In the genomic region with DNA sequence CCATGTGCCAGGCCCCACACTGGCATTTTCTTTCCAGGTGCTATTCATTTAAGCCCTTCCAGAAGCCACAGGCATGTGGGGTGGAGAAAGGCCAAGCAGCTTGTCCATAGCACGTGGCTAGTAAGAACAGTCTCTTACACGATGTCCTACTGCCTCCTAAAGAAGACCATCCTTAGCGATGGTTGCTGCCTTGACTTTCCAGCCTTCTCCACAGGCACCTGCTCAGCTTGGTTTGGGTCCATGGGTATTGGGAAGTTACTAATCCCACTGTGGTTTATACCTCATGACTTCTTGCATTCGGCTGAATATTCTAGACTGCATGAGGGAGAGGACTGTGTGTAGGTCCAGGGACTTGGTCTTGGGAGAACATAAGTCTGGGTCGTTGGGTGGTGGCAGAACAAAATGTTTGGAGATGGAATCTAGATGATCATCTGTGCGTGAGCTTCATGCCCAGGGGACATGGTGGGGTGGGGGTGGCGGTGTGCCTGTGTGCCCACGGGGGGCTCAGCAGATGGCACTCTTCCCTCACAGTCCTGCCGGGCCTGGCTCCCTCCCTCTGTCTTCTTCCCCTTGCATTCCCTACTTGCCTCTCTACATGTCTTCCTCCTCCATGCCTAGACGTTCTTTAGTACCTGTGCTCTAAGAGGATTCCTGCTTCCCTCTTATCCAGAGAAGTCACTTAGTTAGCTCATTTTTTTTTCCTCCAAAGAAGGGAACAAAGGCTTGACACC, we compare ENCODE assay signal across 10 cellular contexts. TPM values are rescaled to one million over a fixed set of nuclear protein-coding genes. Genes with fewer than 3 reads are reported as not detected.
DNase-seq lines count a peak whose midpoint lies in the region; ATAC-seq and TF ChIP-seq lines count a peak whose summit lies in the region.
"Had no signal": no experiment of that assay in that cellular context is flagged by ENCODE, and none has a peak within 500 bp of the region (broad histone marks: within the 10 kb centered on the region; RNA-seq: fewer than 3 reads in every experiment).

No MANE protein-coding gene starts in this region.

- no peaks in the 10 kb centered on the region for H3K36me3 ChIP-seq in IMR-90 (ENCODE audit: control insufficient read depth, insufficient read depth, low read length)

- H3K27ac ChIP-seq in IMR-90 (ENCODE audit: insufficient read depth, low read length) = no peak overlapping the region
- peak overlapping the region; percentile 54 for H3K27ac ChIP-seq in substantia nigra (ENCODE audit: low read depth, low read length, poor library complexity, severe bottlenecking)
- H3K27ac ChIP-seq: epithelial cell of prostate had no signal

- H2AK9ac ChIP-seq in IMR-90 (replicated peaks; ENCODE audit: low read depth, low read length, poor library complexity) = no peak overlapping the region

- H3K9me1 ChIP-seq in IMR-90 (ENCODE audit: insufficient read depth, low read length) = peaks cover 6% of the 10 kb centered on the region

- no peak overlapping the region for H2BK5ac ChIP-seq in IMR-90 (ENCODE audit: low read depth, low read length, poor library complexity, severe bottlenecking)

- no peak overlapping the region for H3K14ac ChIP-seq in IMR-90 (replicated peaks; ENCODE audit: low read depth, low read length)

- no peak overlapping the region for H3K4me3 ChIP-seq in IMR-90 (ENCODE audit: insufficient read depth, low read depth, low read length)

- no peak overlapping the region for H2BK20ac ChIP-seq in IMR-90 (ENCODE audit: low read depth, low read length)

- H2AFZ ChIP-seq in IMR-90 (replicated peaks; ENCODE audit: low read length, poor library complexity) = peak overlapping the region; percentile 49

- H3K9me3 ChIP-seq in IMR-90 (ENCODE audit: control insufficient read depth, insufficient read depth, low read length) = no peaks in the 10 kb centered on the region

- H4K5ac ChIP-seq in IMR-90 (ENCODE audit: low read depth, low read length) = no peak overlapping the region

- H3K27ac Mint-ChIP-seq in Calu3 (ENCODE audit: unreplicated experiment) = no peak overlapping the region
- H3K27ac Mint-ChIP-seq: IgD-negative memory B cell had no signal

- BruUV-seq in Calu3 (replicated peaks; lab: Mats Ljungman, UMichigan) (no TSS peak), IMR-90 (replicated peaks; lab: Mats Ljungman, UMichigan) (no TSS peak)

- H4K8ac ChIP-seq in IMR-90 (ENCODE audit: low read depth in 2 of 2, low read length in 2 of 2) = no peak overlapping the region

- no peak overlapping the region for H3K18ac ChIP-seq in IMR-90 (ENCODE audit: low read depth, low read length)

- TF ChIP-seq CTCF in Calu3 (IDR thresholded peaks at IDR 0.05; ENCODE audit: unreplicated experiment) (no peak), IMR-90 (conservative IDR thresholded peaks at IDR 0.05; ENCODE audit: low read depth, low read length) (no peak; the same call in 1 of the 2 replicates)

- peaks cover 23% of the 10 kb centered on the region for H3K27me3 Mint-ChIP-seq in Calu3 (ENCODE audit: unreplicated experiment)
- H3K27me3 Mint-ChIP-seq: IgD-negative memory B cell had no signal

- no peak overlapping the region for H4K91ac ChIP-seq in IMR-90 (ENCODE audit: insufficient read depth, low read depth, low read length)

- TF ChIP-seq RAD21 in IMR-90 (IDR thresholded peaks at IDR 0.05; ENCODE audit: low read length) = peak; percentile 41

- H3K9ac ChIP-seq in IMR-90 (ENCODE audit: low read depth, low read length) = no peak overlapping the region

- TF ChIP-seq POLR2A in IMR-90 (IDR thresholded peaks at IDR 0.05; ENCODE audit: low read depth, low read length) = no peak

- H2AK5ac ChIP-seq in IMR-90 (ENCODE audit: low read depth, low read length) = no peak overlapping the region; the same call in 1 of the 2 replicates

- H4K20me1 ChIP-seq in IMR-90 (ENCODE audit: insufficient read depth, low read length) = no peaks in the 10 kb centered on the region

- in situ Hi-C loops in IMR-90 (cut with MboI; ENCODE audit: low sequenced_read_pairs) = no loop called here

- no peak overlapping the region for H2BK120ac ChIP-seq in IMR-90 (ENCODE audit: low read depth, low read length)

- ATAC-seq in IMR-90 (ENCODE audit: low read depth) = no peak
- ATAC-seq in GM18909 (IDR thresholded peaks at IDR 0.05; ENCODE audit: poor library complexity, unreplicated experiment) = no peak
- ATAC-seq in HG03095 (IDR thresholded peaks at IDR 0.05; ENCODE audit: unreplicated experiment) = no peak

- H3K4me1 Mint-ChIP-seq in Calu3 (ENCODE audit: low read depth, unreplicated experiment) = no peaks in the 10 kb centered on the region

- CTCF ChIA-PET in Calu3 (lab: Charles Lee) = interaction anchor here (0.5 to 2.0 kb wide), 4 partner anchors 16 to 137 kb away, joined by 3 to 15 read pairs (median 4); a partner anchor contains a TSS
- CTCF ChIA-PET in IMR-90 (lab: Yijun Ruan, JAX) = interaction anchor here (0.9 to 1.6 kb wide), 4 partner anchors 11 to 138 kb away, joined by 3 to 4 read pairs (median 4); a partner anchor contains a TSS

- no peak overlapping the region for H2BK15ac ChIP-seq in IMR-90 (ENCODE audit: low read depth, low read length)

- H3K4me3 Mint-ChIP-seq in Calu3 (ENCODE audit: low read depth, unreplicated experiment) = no peak overlapping the region
- H3K4me3 Mint-ChIP-seq: IgD-negative memory B cell had no signal

- no peak overlapping the region; the same call in 1 of the 2 replicates for H3K23ac ChIP-seq in IMR-90 (ENCODE audit: low read depth, low read length)

- intact Hi-C loops in Calu3 (cut with micrococcal nuclease; ENCODE audit: unreplicated experiment) = no loop called here
- intact Hi-C loops in IMR-90 (cut with micrococcal nuclease) = no loop called here

- H3K9me3 Mint-ChIP-seq in Calu3 (ENCODE audit: low read depth, unreplicated experiment) = no peaks in the 10 kb centered on the region
- H3K9me3 Mint-ChIP-seq: IgD-negative memory B cell had no signal

- peaks cover 8% of the 10 kb centered on the region for H3K4me1 ChIP-seq in IMR-90 (ENCODE audit: control insufficient read depth, insufficient read depth, low read length)

- POLR2A ChIA-PET in IMR-90 (lab: Charles Lee; ENCODE audit: unreplicated experiment) = no interaction called here

- WGBS in IMR-90 (ENCODE audit: extremely low coverage in 2 of 2, insufficient read length in 1 of 2), 2 experiments = 20% methylated on average over 1 of the region's 10 CpGs; no CpG with 5 or more reads in 1 of the 2 experiments

- no peak overlapping the region for H3K4ac ChIP-seq in IMR-90 (ENCODE audit: low read depth, low read length)

- dilution Hi-C loops in IMR-90 (cut with HindIII; ENCODE audit: low sequenced_read_pairs, unreplicated experiment) = no loop called here

- H3K4me2 ChIP-seq in IMR-90 (ENCODE audit: low read depth, low read length) = no peak overlapping the region

- H3K56ac ChIP-seq in IMR-90 (ENCODE audit: extremely low read depth, insufficient read depth, low read length) = no peak overlapping the region

- H3K79me1 ChIP-seq in IMR-90 (ENCODE audit: low read depth in 1 of 2, low read length in 2 of 2) = no peaks in the 10 kb centered on the region

- no peaks in the 10 kb centered on the region for H3K36me3 Mint-ChIP-seq in Calu3 (ENCODE audit: insufficient read depth, unreplicated experiment)
- H3K36me3 Mint-ChIP-seq: IgD-negative memory B cell had no signal

- DNase-seq in Calu3 (peak; percentile 36), IMR-90 (no peak), iPS-NIHi7 (ENCODE audit: extremely low spot score) (peak; percentile 56), substantia nigra (lab: John Stamatoyannopoulos, UW) (peak in 33 of 49 donors; percentile 7 to 58 (median 39)), DMS153 (lab: John Stamatoyannopoulos, UW) (no peak)
- peak; percentile 50 for DNase-seq in activated CD4-positive, alpha-beta T cell treated with anti-CD3 and anti-CD28 coated beads for 48 hours

- H3K27me3 ChIP-seq in IMR-90 (ENCODE audit: control insufficient read depth, insufficient read depth, low read length) = peaks cover 17% of the 10 kb centered on the region

TF ChIP-seq in IMR-90, 13 proteins besides CTCF, POLR2A, EP300 and RAD21:
- TF ChIP-seq SMC3 (IDR thresholded peaks at IDR 0.05; ENCODE audit: low read depth, low read length) (0 out of 2 replicates have a peak, but pooled peaks have one; percentile 14), NFE2L2 (IDR thresholded peaks at IDR 0.05; ENCODE audit: low read depth, low read length) (no peak)

RNA-seq across cellular contexts. Expression of a gene that starts 49.1 kb away (rescaled TPM):
- total RNA-seq in Calu3 (2022) (not detected in 2 replicates), IMR-90 (2012; rRNA removed) (not detected in 2 replicates)
- polyA plus RNA-seq in IMR-90 (2012; rRNA removed) = not detected in 2 replicates
- not detected in 2 replicates for polyA plus RNA-seq in IMR-90 (2012; cell fraction: cytosol; rRNA removed)
- not detected in 2 replicates for polyA plus RNA-seq in IMR-90 (2012; cell fraction: nucleus; rRNA removed; ENCODE audit: low replicate concordance)

Comparison
In these comparisons a context has a peak if more than half of its experiments do, and no peak if none do; other contexts are left out.
1. DNase-seq: peak in Calu3 (single experiment), activated CD4-positive, alpha-beta T cell treated with anti-CD3 and anti-CD28 coated beads for 48 hours (single experiment), iPS-NIHi7 (single experiment) and substantia nigra (33 of 49); none in IMR-90 (single experiment) and DMS153 (single experiment).